Comparison of ENCODE assay signal across 15 cellular contexts in genomic region chr2:183149489-183149888, GRCh38. TPM values are rescaled to one million over a fixed set of nuclear protein-coding genes. Genes with fewer than 3 reads are reported as not detected.
DNase-seq lines count a peak whose midpoint lies in the region; ATAC-seq and TF ChIP-seq lines count a peak whose summit lies in the region.
"Had no signal": no experiment of that assay in that cellular context is flagged by ENCODE, and none has a peak within 500 bp of the region (broad histone marks: within the 10 kb centered on the region; RNA-seq: fewer than 3 reads in every experiment).

No MANE protein-coding gene starts in this region.

- H3K27ac ChIP-seq in HUES48 (ENCODE audit: low read depth, low read length) (peak overlapping the region; percentile 55), mesendoderm (ENCODE audit: low read depth, low read length) (no peak overlapping the region)
- H3K27ac ChIP-seq: A549, parathyroid adenoma had no signal

- no CpG with 5 or more reads among the region's 2 CpGs for WGBS in mesendoderm (ENCODE audit: extremely low coverage, insufficient coverage, low lambda C conversion rate)

- no peak overlapping the region for H2BK5ac ChIP-seq in mesendoderm (ENCODE audit: low read length)

- H3K4me1 ChIP-seq in HUES48 (ENCODE audit: control insufficient read depth, insufficient read depth, low read length) (peaks cover 24% of the 10 kb centered on the region), mesendoderm (ENCODE audit: control insufficient read depth, low read depth, low read length) (no peaks in the 10 kb centered on the region)
- H3K4me1 ChIP-seq: A549, parathyroid adenoma had no signal

- H2BK120ac ChIP-seq in mesendoderm (ENCODE audit: low read depth, low read length): no peak overlapping the region

- H3K79me1 ChIP-seq in mesendoderm (ENCODE audit: low read length): peaks cover 3% of the 10 kb centered on the region

- peaks cover 9% of the 10 kb centered on the region; the same call in 1 of the 2 replicates for H3K9me3 ChIP-seq in HUES48 (ENCODE audit: control insufficient read depth, insufficient read depth, low read length)

- no peak for ATAC-seq in HG03378 (IDR thresholded peaks at IDR 0.05; ENCODE audit: unreplicated experiment)
- ATAC-seq in HG02610 (IDR thresholded peaks at IDR 0.05; ENCODE audit: unreplicated experiment): no peak
- ATAC-seq: A549; effector memory CD8-positive, alpha-beta T cell; PC-3 had no signal

- H3K9ac ChIP-seq in HUES48 (ENCODE audit: low read depth, low read length): no peak overlapping the region
- no peak overlapping the region for H3K9ac ChIP-seq in mesendoderm (ENCODE audit: low read length)
- H3K9ac ChIP-seq: parathyroid adenoma had no signal

- H3K79me2 ChIP-seq in mesendoderm (ENCODE audit: control insufficient read depth, insufficient read depth, low read length): peaks cover 15% of the 10 kb centered on the region

- H4K8ac ChIP-seq in mesendoderm (ENCODE audit: low read depth, low read length): no peak overlapping the region

- no peak overlapping the region for H3K4ac ChIP-seq in mesendoderm (ENCODE audit: low read depth, low read length)

- POLR2A ChIA-PET in AG04449 (lab: Yijun Ruan, JAX): interaction anchor here (1.0 kb wide), 1 partner anchor 70 kb away, joined by 6 read pairs; the partner anchor contains the start of gene DUSP19

- no peak overlapping the region for H3K4me2 ChIP-seq in mesendoderm (ENCODE audit: low read length)
- H3K4me2 ChIP-seq: A549 had no signal

- H3K23ac ChIP-seq in mesendoderm (ENCODE audit: low read length): no peak overlapping the region

- CTCF ChIA-PET in AG04449 (lab: Yijun Ruan, JAX): no interaction called here

- DNase-seq in AG04449 (ENCODE audit: low read depth, low spot score) (peak; percentile 52), dedifferentiated amniotic fluid mesenchymal stem cell (ENCODE audit: extremely low spot score) (peak; percentile 20), mesendoderm (peak; percentile 84), NCI-H2081 treated with DMSO at 0.1 percent for 48 hours (lab: John Stamatoyannopoulos, UW) (no peak)
- no peak for DNase-seq in activated T-cell treated with anti-CD3 and anti-CD28 coated beads, Interleukin-2, amount 50 U/mL, for 48 hours
- DNase-seq: effector memory CD8-positive, alpha-beta T cell; islet precursor cell; NCI-H1930; NCI-H526 treated with DMSO at 0.1 percent for 48 hours had no signal

- H2BK15ac ChIP-seq in mesendoderm (replicated peaks; ENCODE audit: low read depth): no peak overlapping the region

- H3K18ac ChIP-seq in mesendoderm (ENCODE audit: low read length): no peak overlapping the region

- no peak for TF ChIP-seq CTCF in AG04449 (IDR thresholded peaks at IDR 0.05; ENCODE audit: insufficient read depth, low read length, missing control alignments)

- H3K36me3 ChIP-seq in HUES48 (ENCODE audit: control insufficient read depth, insufficient read depth, low read length) (peaks cover 64% of the 10 kb centered on the region), mesendoderm (ENCODE audit: control insufficient read depth, insufficient read depth, low read length) (no peaks in the 10 kb centered on the region)

- no peaks in the 10 kb centered on the region for H3K27me3 ChIP-seq in HUES48 (ENCODE audit: control insufficient read depth, insufficient read depth, low read length)
- H3K27me3 ChIP-seq in mesendoderm (ENCODE audit: insufficient read depth, low read length, poor library complexity): no peaks in the 10 kb centered on the region

- no peak overlapping the region for H2AK5ac ChIP-seq in mesendoderm (ENCODE audit: low read length)

- H3K4me3 ChIP-seq in AG04449 (ENCODE audit: low read depth, low read length) (no peak overlapping the region), HUES48 (ENCODE audit: low read depth, low read length) (no peak overlapping the region), mesendoderm (ENCODE audit: low read length) (no peak overlapping the region)
- H3K4me3 ChIP-seq: A549 had no signal

- H3K56ac ChIP-seq in mesendoderm (ENCODE audit: low read length): no peak overlapping the region

- H4K5ac ChIP-seq in mesendoderm (ENCODE audit: low read length): no peak overlapping the region

RNA-seq across cellular contexts. Expression of gene NUP35, which starts 25.2 kb away (rescaled TPM):
- polyA plus RNA-seq in mesendoderm (2013, experiment 1 of 2): 43.9 TPM
- 44.0 TPM for polyA plus RNA-seq in mesendoderm (2013, experiment 2 of 2)

Comparison
In these comparisons a context has a peak if more than half of its experiments do, and no peak if none do; other contexts are left out.
1. DNase-seq: peak in AG04449 (single experiment), dedifferentiated amniotic fluid mesenchymal stem cell (single experiment) and mesendoderm (single experiment); none in NCI-H2081 treated with DMSO at 0.1 percent for 48 hours (single experiment) and activated T-cell treated with anti-CD3 and anti-CD28 coated beads, Interleukin-2, amount 50 U/mL, for 48 hours (0 of 2).